In genomic region chr9:99907208-99907532, GRCh38 we compare ENCODE assay signal across 8 cellular contexts. TPM values are rescaled to one million over a fixed set of nuclear protein-coding genes. Genes with fewer than 3 reads are reported as not detected.
A peak's percentile ranks its signal among the peaks of the same experiment; 100 is the strongest.
DNase-seq lines count a peak whose midpoint lies in the region; ATAC-seq and TF ChIP-seq lines count a peak whose summit lies in the region.

No MANE protein-coding gene starts in this region.

- 0 out of 2 replicates have a peak, but pooled peaks cover 5% of the 10 kb centered on the region for H3K4me1 ChIP-seq in GM23248 (ENCODE audit: insufficient read depth)
- H3K4me1 ChIP-seq in skeletal muscle satellite cell (ENCODE audit: control insufficient read depth, insufficient read depth, low read length): peaks cover 6% of the 10 kb centered on the region

- H3K4me2 ChIP-seq in GM23248 (ENCODE audit: unreplicated experiment) (peak overlapping the region; percentile 83), skeletal muscle satellite cell (ENCODE audit: low read length) (peak overlapping the region; percentile 84)

- H3K4me3 ChIP-seq in GM23248: peak overlapping the region; percentile 78
- peak overlapping the region; percentile 94 to 97 for H3K4me3 ChIP-seq in foreskin fibroblast (ENCODE audit: low read depth in 1 of 2, low read length in 2 of 2)
- peak overlapping the region; percentile 100 for H3K4me3 ChIP-seq in skeletal muscle satellite cell (ENCODE audit: low read length)

- H3F3A ChIP-seq in GM23248 (ENCODE audit: insufficient read depth): peaks cover 9% of the 10 kb centered on the region

- peak; percentile 28; the same call in 2 of the 3 replicates for ATAC-seq in SK-N-SH treated with all-trans-retinoic acid at 6 μM for 48 hours

- CTCF ChIA-PET in HEK293T (lab: Yijun Ruan, JAX): no interaction called here

- POLR2A ChIA-PET in HEK293T (lab: Yijun Ruan, JAX): interaction anchor here (0.7 to 1.1 kb wide), 2 partner anchors 47 to 86 kb away, joined by 3 to 4 read pairs; partner anchors contain the start of gene NR4A3

- 3 to 5% methylated on average over 9 of the region's 9 CpGs for WGBS in GM23248 (ENCODE audit: low coverage in 1 of 2, low lambda C conversion rate in 2 of 2, missing lambda C conversion rate in 2 of 2), 2 experiments

- H3K79me2 ChIP-seq in GM23248 (ENCODE audit: insufficient read depth): peaks cover 48% of the 10 kb centered on the region

- H3K9me2 ChIP-seq in GM23248 (ENCODE audit: insufficient read depth): no peaks in the 10 kb centered on the region

- no peak for TF ChIP-seq CTCF in foreskin fibroblast (IDR thresholded peaks at IDR 0.05; ENCODE audit: low read depth, low read length)

- DNase-seq in GM23248 (no peak), foreskin fibroblast (no peak), OCI-M1 (lab: John Stamatoyannopoulos, UW) (no peak), AG08396 (ENCODE audit: low spot score) (no peak), HEK293T (ENCODE audit: extremely low spot score) (no peak), NOMO-1 treated with DMSO at 0.1 percent for 48 hours (lab: John Stamatoyannopoulos, UW; ENCODE audit: unreplicated experiment) (no peak)

- peak overlapping the region; percentile 58 for H3K27ac ChIP-seq in GM23248

- in situ Hi-C loops in GM23248 (cut with MboI): no loop called here

- H3K9ac ChIP-seq in GM23248 (peak overlapping the region; percentile 86), skeletal muscle satellite cell (ENCODE audit: low read depth, low read length) (peak overlapping the region; percentile 98)

- H3K36me3 ChIP-seq in GM23248 (ENCODE audit: low read depth) (no peaks in the 10 kb centered on the region), skeletal muscle satellite cell (ENCODE audit: insufficient read depth, low read length) (no peaks in the 10 kb centered on the region)

- no peaks in the 10 kb centered on the region for H3K9me3 ChIP-seq in GM23248 (ENCODE audit: low read depth)
- no peaks in the 10 kb centered on the region for H3K9me3 ChIP-seq in skeletal muscle satellite cell (replicated peaks; ENCODE audit: low read length)

- H3K27me3 ChIP-seq in GM23248 (replicated peaks; ENCODE audit: insufficient read depth) (no peaks in the 10 kb centered on the region), skeletal muscle satellite cell (ENCODE audit: control insufficient read depth, insufficient read depth, low read length) (no peaks in the 10 kb centered on the region)

- no peaks in the 10 kb centered on the region for H4K20me1 ChIP-seq in GM23248 (ENCODE audit: insufficient read depth)

- peak overlapping the region; percentile 91 for H2AFZ ChIP-seq in GM23248

TF ChIP-seq in SK-N-SH treated with all-trans-retinoic acid at 6 μM for 48 hours, 23 proteins besides CTCF, POLR2A, EP300 and RAD21:
- TF ChIP-seq RARB (CRISPR knock-in tag; IDR thresholded peaks at IDR 0.05): no peak
- TF ChIP-seq ZNF8 (CRISPR knock-in tag; IDR thresholded peaks at IDR 0.05): no peak
- TF ChIP-seq ZFP3 (CRISPR knock-in tag; IDR thresholded peaks at IDR 0.05): no peak
- TF ChIP-seq CSDC2 (CRISPR knock-in tag; IDR thresholded peaks at IDR 0.05): no peak
- no peak for TF ChIP-seq PPARA (CRISPR knock-in tag; IDR thresholded peaks at IDR 0.05; ENCODE audit: borderline replicate concordance)
- no peak for TF ChIP-seq TOX (CRISPR knock-in tag; IDR thresholded peaks at IDR 0.05; ENCODE audit: borderline replicate concordance)
- TF ChIP-seq ISL1 (CRISPR knock-in tag; IDR thresholded peaks at IDR 0.05): no peak
- no peak for TF ChIP-seq CREB5 (CRISPR knock-in tag; IDR thresholded peaks at IDR 0.05; ENCODE audit: low read depth)
- TF ChIP-seq SNAI2 (CRISPR knock-in tag; IDR thresholded peaks at IDR 0.05): no peak
- no peak for TF ChIP-seq ESRRG (CRISPR knock-in tag; IDR thresholded peaks at IDR 0.05)
- TF ChIP-seq PATZ1 (CRISPR knock-in tag; IDR thresholded peaks at IDR 0.05; ENCODE audit: borderline replicate concordance): no peak
- no peak for TF ChIP-seq OSR1 (CRISPR knock-in tag; IDR thresholded peaks at IDR 0.05)

TF ChIP-seq in HEK293T, 16 proteins besides CTCF, POLR2A, EP300 and RAD21:
- no peak for TF ChIP-seq HDGF (IDR thresholded peaks at IDR 0.05; ENCODE audit: borderline replicate concordance)
- TF ChIP-seq CTBP1 (IDR thresholded peaks at IDR 0.05; ENCODE audit: borderline replicate concordance): no peak
- no peak for TF ChIP-seq L3MBTL2 (conservative IDR thresholded peaks at IDR 0.05)
- no peak for TF ChIP-seq ELF4 (IDR thresholded peaks at IDR 0.05)
- TF ChIP-seq TARDBP (IDR thresholded peaks at IDR 0.05): no peak
- TF ChIP-seq BHLHE40 (IDR thresholded peaks at IDR 0.05; ENCODE audit: borderline replicate concordance): no peak
- no peak for TF ChIP-seq FOXM1 (IDR thresholded peaks at IDR 0.05; ENCODE audit: borderline replicate concordance)
- TF ChIP-seq ARNT (IDR thresholded peaks at IDR 0.05): no peak
- TF ChIP-seq LEF1 (IDR thresholded peaks at IDR 0.05; ENCODE audit: borderline replicate concordance): no peak
- no peak for TF ChIP-seq PKNOX1 (IDR thresholded peaks at IDR 0.05)
- TF ChIP-seq ZNF384 (IDR thresholded peaks at IDR 0.05): no peak
- TF ChIP-seq SP1 (IDR thresholded peaks at IDR 0.05): no peak
- no peak for TF ChIP-seq SUZ12 (IDR thresholded peaks at IDR 0.05)
- TF ChIP-seq FOXK2 (IDR thresholded peaks at IDR 0.05): no peak
- no peak for TF ChIP-seq NFRKB (IDR thresholded peaks at IDR 0.05)
- TF ChIP-seq FOXA1 (IDR thresholded peaks at IDR 0.05): no peak

RNA-seq across cellular contexts. Expression of gene STX17, which starts 0.7 kb away (rescaled TPM):
- total RNA-seq in GM23248 (2014; rRNA removed; shearing (Covaris generic)): 9.0 and 16.9 TPM in 2 replicates
- 17.0 and 17.4 TPM in 2 replicates for polyA plus RNA-seq in GM23248 (2016; fragmentation: Nextera tagmentation; extraction: Ambion mirVana)
- total RNA-seq in skeletal muscle satellite cell (2012; rRNA removed): 10.3 and 22.3 TPM in 2 replicates
